1 cellular context compared by ENCODE assay signal in the genomic region with DNA sequence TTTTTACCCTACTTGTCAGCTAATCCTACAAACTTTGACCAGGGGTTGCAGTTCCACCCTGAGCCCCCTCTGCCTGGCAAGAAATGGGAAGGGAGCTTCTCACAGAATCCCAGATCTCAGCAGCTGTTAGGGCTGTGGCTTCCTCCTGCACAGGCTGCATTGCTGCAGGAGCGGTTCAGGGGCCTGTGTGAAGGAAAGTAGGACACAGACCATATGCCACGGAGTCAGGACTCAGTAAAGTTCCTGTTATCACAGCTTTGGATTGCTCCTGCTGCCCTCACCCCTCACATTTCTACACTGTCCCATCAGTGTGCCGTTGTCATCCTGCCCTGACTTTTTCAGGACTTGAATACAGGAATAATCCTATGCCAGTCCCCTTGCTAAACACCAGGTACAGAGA.
TF ChIP-seq lines count a peak whose summit lies in the region.

No MANE protein-coding gene starts in this region.

TF ChIP-seq in H1, 55 proteins besides CTCF, POLR2A, EP300 and RAD21:
- no peak for TF ChIP-seq CTBP2 (IDR thresholded peaks at IDR 0.05; ENCODE audit: borderline replicate concordance, insufficient read depth, insufficient read length, low read length)
- TF ChIP-seq BCL11A (IDR thresholded peaks at IDR 0.05; ENCODE audit: low read depth in 2 of 2, low read length in 2 of 2) = no peak
- no peak for TF ChIP-seq USF2 (IDR thresholded peaks at IDR 0.05; ENCODE audit: low read length)
- TF ChIP-seq HDAC2 (IDR thresholded peaks at IDR 0.05; ENCODE audit: borderline replicate concordance in 1 of 2, low read depth in 2 of 2, low read length in 2 of 2) = no peak
- no peak for TF ChIP-seq POU5F1 (IDR thresholded peaks at IDR 0.05; ENCODE audit: low read depth, low read length)
- TF ChIP-seq SRF (IDR thresholded peaks at IDR 0.05; ENCODE audit: low read depth, low read length) = no peak
- no peak for TF ChIP-seq E2F6 (IDR thresholded peaks at IDR 0.05)
